Comparison of ENCODE assay signal across 10 cellular contexts in the genomic region with DNA sequence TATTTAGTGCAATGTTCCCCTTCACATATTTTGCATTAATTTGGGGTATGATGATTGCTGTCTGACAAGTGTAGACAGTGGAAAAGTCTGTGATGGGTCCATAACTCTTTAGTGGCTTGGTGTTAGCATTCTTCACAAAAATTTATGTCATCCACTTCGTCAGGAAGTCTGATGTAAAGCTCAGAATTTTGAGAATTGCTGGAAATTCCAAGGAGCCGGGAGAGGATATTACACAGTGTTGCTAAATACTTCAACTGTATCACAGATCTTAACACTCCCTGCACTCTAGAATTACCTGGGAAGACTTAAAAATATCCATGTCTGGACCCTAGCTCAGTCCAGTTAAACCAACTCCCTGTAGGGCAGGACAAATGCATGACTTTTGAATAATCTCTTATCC.
"Had no signal": no experiment of that assay in that cellular context is flagged by ENCODE, and none has a peak within 500 bp of the region (broad histone marks: within the 10 kb centered on the region; RNA-seq: fewer than 3 reads in every experiment).

No MANE protein-coding gene starts in this region.

- ATAC-seq: HCT116, HepG2, K562 had no signal

- H3K36me3 ChIP-seq: HAP-1 had no signal

- H3K9me3 ChIP-seq: HAP-1 had no signal

- DNase-seq: GOT3, H7, HFFc6, IMR-90, KG1 had no signal

- H3K4me3 ChIP-seq: HAP-1, K562 had no signal

- H3K27ac ChIP-seq: HL-60 had no signal

- H3K4me1 ChIP-seq: HAP-1 had no signal

- H3K4me3 Mint-ChIP-seq: HFFc6 had no signal

- H3K27ac Mint-ChIP-seq: HFFc6 had no signal
